8 cellular contexts compared by ENCODE assay signal in the genomic region with DNA sequence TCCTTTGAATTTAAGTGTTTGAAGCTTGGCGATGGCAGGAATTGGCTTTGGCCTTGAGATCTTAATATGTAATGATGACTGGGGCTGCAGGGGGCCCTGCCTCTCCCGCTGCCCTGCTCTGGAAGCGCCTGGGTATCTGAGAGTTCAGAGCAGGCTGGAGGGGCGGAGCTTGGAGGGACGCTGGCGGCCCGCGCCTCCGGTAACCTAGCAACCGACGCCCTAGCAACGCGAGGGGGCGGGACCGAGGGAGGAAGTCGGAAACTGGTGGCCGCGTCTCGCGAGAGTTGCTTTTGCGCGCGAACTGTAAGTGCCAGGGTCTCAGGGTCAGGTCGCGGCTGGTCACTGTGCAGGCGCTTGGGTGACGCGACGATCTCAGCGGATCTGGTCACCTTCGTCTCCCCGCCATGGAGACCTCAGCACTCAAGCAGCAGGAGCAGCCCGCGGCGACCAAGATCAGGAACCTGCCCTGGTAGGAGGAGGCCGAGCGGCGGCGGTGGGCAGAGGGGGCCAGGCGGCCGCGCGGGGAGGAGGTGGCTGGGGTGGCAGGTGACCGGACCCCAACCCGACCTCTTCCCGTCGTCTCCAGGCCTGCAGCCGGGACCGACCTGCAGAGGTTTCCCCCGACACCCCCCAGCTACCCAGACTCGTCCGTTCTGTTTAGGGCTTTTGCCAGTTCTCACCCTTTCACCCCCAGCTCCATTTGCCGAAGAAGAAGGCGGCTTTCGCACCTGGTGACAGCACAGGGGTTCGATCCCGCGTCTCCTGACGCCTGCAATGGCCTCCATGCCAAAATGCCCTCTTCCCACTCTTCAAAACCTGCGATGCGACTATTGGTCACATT. TPM values are rescaled to one million over a fixed set of nuclear protein-coding genes. Genes with fewer than 3 reads are reported as not detected.
DNase-seq lines count a peak whose midpoint lies in the region; TF ChIP-seq lines count a peak whose summit lies in the region.

A gene with protein sequence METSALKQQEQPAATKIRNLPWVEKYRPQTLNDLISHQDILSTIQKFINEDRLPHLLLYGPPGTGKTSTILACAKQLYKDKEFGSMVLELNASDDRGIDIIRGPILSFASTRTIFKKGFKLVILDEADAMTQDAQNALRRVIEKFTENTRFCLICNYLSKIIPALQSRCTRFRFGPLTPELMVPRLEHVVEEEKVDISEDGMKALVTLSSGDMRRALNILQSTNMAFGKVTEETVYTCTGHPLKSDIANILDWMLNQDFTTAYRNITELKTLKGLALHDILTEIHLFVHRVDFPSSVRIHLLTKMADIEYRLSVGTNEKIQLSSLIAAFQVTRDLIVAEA (plus strand): TSS at position 280 of the 841 bp plus-strand sequence. CDS start 125 bp downstream, at position 405.

- peak; percentile 100 for DNase-seq in COLO668 (lab: John Stamatoyannopoulos, UW; ENCODE audit: unreplicated experiment)
- peak; percentile 98 for DNase-seq in GM20000 (ENCODE audit: low spot score)
- DNase-seq in HT-29 (ENCODE audit: low spot score): peak; percentile 98
- peak; percentile 90 for DNase-seq in NK-92 treated with Interleukin-12 subunit alpha and Interleukin-12 subunit beta, amount 100 ng/mL, for 24 hours (lab: John Stamatoyannopoulos, UW)
- peak; percentile 96 to 97 for DNase-seq in activated CD8-positive, alpha-beta memory T cell treated with anti-CD3 and anti-CD28 coated beads for 1 hour (ENCODE audit: extremely low read depth in 1 of 2, low read depth in 1 of 2)
- DNase-seq in effector memory CD4-positive, alpha-beta T cell: peak; percentile 93 to 98 (median 94)
- peak; percentile 99 for DNase-seq in medulla oblongata (ENCODE audit: extremely low spot score)
- peak; percentile 95 to 98 (median 96) for DNase-seq in stimulated activated CD4-positive, alpha-beta T cell treated with anti-CD3 and anti-CD28 coated beads, TNF-alpha, amount 100 ng/mL, for 48 hours (ENCODE audit: low read depth in 3 of 3)

- peak within 1 kb of the TSS; percentile 39 for H3K27ac ChIP-seq in effector memory CD4-positive, alpha-beta T cell (ENCODE audit: insufficient read depth, low read length, poor library complexity, severe bottlenecking)

- H3K9me3 ChIP-seq in effector memory CD4-positive, alpha-beta T cell (ENCODE audit: control insufficient read depth, low read length): no peaks in the 10 kb centered on the region

- peaks cover 7% of the 10 kb centered on the region for H3K4me1 ChIP-seq in effector memory CD4-positive, alpha-beta T cell (ENCODE audit: control insufficient read depth, insufficient read depth, low read length, poor library complexity, severe bottlenecking)

- peak within 1 kb of the TSS; percentile 89 for H3K4me3 ChIP-seq in effector memory CD4-positive, alpha-beta T cell (ENCODE audit: insufficient read depth, low read depth, low read length, poor library complexity, severe bottlenecking)

- no peak for TF ChIP-seq CTCF in GM20000 (IDR thresholded peaks at IDR 0.05; ENCODE audit: extremely low read depth, missing control alignments)

- peaks cover 7% of the 10 kb centered on the region for H3K36me3 ChIP-seq in effector memory CD4-positive, alpha-beta T cell (ENCODE audit: control insufficient read depth, insufficient read depth, low read length)

- no peaks in the 10 kb centered on the region for H3K27me3 ChIP-seq in effector memory CD4-positive, alpha-beta T cell (replicated peaks; ENCODE audit: control insufficient read depth, insufficient read depth, low read length, poor library complexity, severe bottlenecking)

RNA-seq across cellular contexts. Expression of the gene that starts here (rescaled TPM):
- 42.9 and 48.1 TPM in 2 replicates for total RNA-seq in HT-29 (2014; rRNA removed; shearing (Covaris generic))

Comparison
In these comparisons a context has a peak if more than half of its experiments do, and no peak if none do; other contexts are left out.
1. Peak in every context shown above with its lines: DNase-seq, H3K4me3 ChIP-seq and H3K27ac ChIP-seq.